ENCODE assay signal across 7 cellular contexts in the genomic region with DNA sequence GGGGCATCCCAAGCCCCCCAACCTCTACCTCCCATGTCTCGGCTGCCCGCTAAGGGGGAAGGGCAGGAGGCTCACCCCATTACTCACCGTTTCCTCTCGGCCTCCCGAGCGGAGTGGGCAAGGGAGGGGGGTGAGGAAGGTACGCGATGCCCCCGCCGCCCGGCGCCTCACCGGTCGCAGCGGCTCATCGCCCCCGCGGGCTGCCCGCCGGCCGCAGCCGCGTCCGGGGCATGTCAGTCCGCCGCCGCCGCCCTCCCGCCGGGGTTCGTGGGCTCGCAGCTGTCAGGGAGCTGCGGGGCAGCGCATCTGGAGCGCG. TPM values are rescaled to one million over a fixed set of nuclear protein-coding genes. Genes with fewer than 3 reads are reported as not detected.
DNase-seq lines count a peak whose midpoint lies in the region; ATAC-seq and TF ChIP-seq lines count a peak whose summit lies in the region.

No MANE protein-coding gene starts in this region.

- H3K4me1 ChIP-seq in mammary epithelial cell (ENCODE audit: insufficient read depth, low read length) (peaks cover 12% of the 10 kb centered on the region), mesenchymal stem cell (ENCODE audit: control insufficient read depth, insufficient read depth, low read depth, low read length) (peaks cover 22% of the 10 kb centered on the region)

- H2AFZ ChIP-seq in mammary epithelial cell (ENCODE audit: low read depth, low read length), result peak overlapping the region; percentile 90
- H2AFZ ChIP-seq in mesenchymal stem cell (ENCODE audit: low read depth, low read length), result no peak overlapping the region

- peak overlapping the region; percentile 97 for H3K4me2 ChIP-seq in mammary epithelial cell (ENCODE audit: insufficient read depth, low read depth, low read length)
- H3K4me2 ChIP-seq in mesenchymal stem cell (ENCODE audit: low read length, poor library complexity, severe bottlenecking), result peak overlapping the region; percentile 98

- H3K79me2 ChIP-seq in mammary epithelial cell (ENCODE audit: insufficient read depth, low read length), result no peaks in the 10 kb centered on the region

- no peak overlapping the region for H2BK12ac ChIP-seq in mesenchymal stem cell (ENCODE audit: low read length in 2 of 2)

- H3K36me3 ChIP-seq in mammary epithelial cell (ENCODE audit: insufficient read depth, low read length), result no peaks in the 10 kb centered on the region
- H3K36me3 ChIP-seq in mesenchymal stem cell (ENCODE audit: control insufficient read depth in 1 of 2, insufficient read depth in 2 of 2, low read depth in 1 of 2, low read length in 2 of 2), result no peaks in the 10 kb centered on the region

- no TSS peak for BruUV-seq in mammary epithelial cell (replicated peaks; lab: Mats Ljungman, UMichigan)

- H2AK5ac ChIP-seq in mesenchymal stem cell (ENCODE audit: low read length, severe bottlenecking), result no peak overlapping the region

- dilution Hi-C loops in mammary epithelial cell (cut with HindIII; ENCODE audit: low sequenced_read_pairs), result no loop called here

- no CpG with 5 or more reads among the region's 36 CpGs for WGBS in mammary epithelial cell (ENCODE audit: low coverage, missing lambda C conversion rate)
- WGBS in mesenchymal stem cell, result 7% methylated on average over 12 of the region's 36 CpGs

- no peak overlapping the region for H3K9ac ChIP-seq in mammary epithelial cell (ENCODE audit: insufficient read depth, low read length)
- H3K9ac ChIP-seq in mesenchymal stem cell (ENCODE audit: low read length), result no peak overlapping the region

- H3K14ac ChIP-seq in mesenchymal stem cell (ENCODE audit: low read length in 2 of 2), result no peak overlapping the region

- TF ChIP-seq CTCF in mammary epithelial cell (conservative IDR thresholded peaks at IDR 0.05 in 1 of 2, IDR thresholded peaks at IDR 0.05 in 1 of 2; ENCODE audit: extremely low read depth in 1 of 2, insufficient read depth in 1 of 2, low read depth in 1 of 2, low read length in 2 of 2), result no peak

- peak overlapping the region; percentile 53 to 58 (median 53) for H3K4me3 ChIP-seq in mammary epithelial cell (replicated peaks in 1 of 3; ENCODE audit: insufficient read depth in 1 of 3, low read depth in 2 of 3, low read length in 3 of 3)
- peak overlapping the region; percentile 48 to 74 for H3K4me3 ChIP-seq in mesenchymal stem cell (ENCODE audit: insufficient read depth in 1 of 2, low read depth in 1 of 2, low read length in 2 of 2)

- H3K18ac ChIP-seq in mesenchymal stem cell (ENCODE audit: low read depth in 1 of 2, low read length in 2 of 2), result no peak overlapping the region

- H2BK5ac ChIP-seq in mesenchymal stem cell (ENCODE audit: low read depth, low read length, poor library complexity, severe bottlenecking), result no peak overlapping the region

- H4K20me1 ChIP-seq in mammary epithelial cell (ENCODE audit: insufficient read depth, low read length), result no peaks in the 10 kb centered on the region

- no peak overlapping the region for H2BK15ac ChIP-seq in mesenchymal stem cell (ENCODE audit: low read depth, poor library complexity, severe bottlenecking)

- H2BK120ac ChIP-seq in mesenchymal stem cell (ENCODE audit: low read depth, low read length), result no peak overlapping the region

- H4K8ac ChIP-seq in mesenchymal stem cell (ENCODE audit: low read length), result no peak overlapping the region

- no peak overlapping the region for H4K91ac ChIP-seq in mesenchymal stem cell (ENCODE audit: low read length)

- H3K79me1 ChIP-seq in mesenchymal stem cell (replicated peaks; ENCODE audit: low read length, poor library complexity, severe bottlenecking), result no peaks in the 10 kb centered on the region

- H3K27ac ChIP-seq in mammary epithelial cell (ENCODE audit: insufficient read depth, low read depth, low read length) (no peak overlapping the region), mesenchymal stem cell (ENCODE audit: low read length, poor library complexity, severe bottlenecking) (no peak overlapping the region)

- H3K4ac ChIP-seq in mesenchymal stem cell (ENCODE audit: low read depth in 1 of 2, low read length in 2 of 2), result no peak overlapping the region

- no peak overlapping the region for H3K23ac ChIP-seq in mesenchymal stem cell (ENCODE audit: low read length in 2 of 2)

- CTCF ChIA-PET in mammary epithelial cell (lab: Charles Lee; ENCODE audit: low non-redundant PET), result no interaction called here

- ATAC-seq in GM18498 (IDR thresholded peaks at IDR 0.05; ENCODE audit: unreplicated experiment) (peak; percentile 23), HG03460 (IDR thresholded peaks at IDR 0.05; ENCODE audit: unreplicated experiment) (peak; percentile 12), GM21619 (IDR thresholded peaks at IDR 0.05; ENCODE audit: unreplicated experiment) (no peak), GM19395 (IDR thresholded peaks at IDR 0.05; ENCODE audit: unreplicated experiment) (no peak)

- H3K9me3 ChIP-seq in mammary epithelial cell (replicated peaks; ENCODE audit: insufficient read depth, low read length) (no peaks in the 10 kb centered on the region), mesenchymal stem cell (ENCODE audit: control insufficient read depth, low read length) (no peaks in the 10 kb centered on the region)

- in situ Hi-C loops in mammary epithelial cell (cut with MboI; ENCODE audit: low sequenced_read_pairs in 2 of 2), result no loop called here

- DNase-seq in mammary epithelial cell (no peak), mesenchymal stem cell (no peak), AML-193 (lab: John Stamatoyannopoulos, UW) (no peak)

- H3K27me3 ChIP-seq in mammary epithelial cell (ENCODE audit: insufficient read depth, low read length), result no peaks in the 10 kb centered on the region
- H3K27me3 ChIP-seq in mesenchymal stem cell (ENCODE audit: control insufficient read depth in 1 of 2, insufficient read depth in 1 of 2, low read length in 2 of 2), result peaks cover 53 to 57% of the 10 kb centered on the region in 2 experiments

- intact Hi-C loops in mammary epithelial cell (cut with micrococcal nuclease), result no loop called here

RNA-seq across cellular contexts. Expression of gene SLC8A3, which starts 0.5 kb away (rescaled TPM):
- total RNA-seq in mammary epithelial cell, result not detected
- polyA plus RNA-seq in mammary epithelial cell, result 0.40 TPM
- 4.1 TPM for polyA minus RNA-seq in mammary epithelial cell
- polyA plus RNA-seq in mesenchymal stem cell (2013, experiment 1 of 2), result not detected
- polyA plus RNA-seq in mesenchymal stem cell (2013, experiment 2 of 2), result not detected

Comparison
In these comparisons a context has a peak if more than half of its experiments do, and no peak if none do; other contexts are left out.
1. ATAC-seq: peak in GM18498 (single experiment) and HG03460 (single experiment); none in GM21619 (single experiment) and GM19395 (single experiment).